ENCODE assay signal across 8 cellular contexts in the genomic region with DNA sequence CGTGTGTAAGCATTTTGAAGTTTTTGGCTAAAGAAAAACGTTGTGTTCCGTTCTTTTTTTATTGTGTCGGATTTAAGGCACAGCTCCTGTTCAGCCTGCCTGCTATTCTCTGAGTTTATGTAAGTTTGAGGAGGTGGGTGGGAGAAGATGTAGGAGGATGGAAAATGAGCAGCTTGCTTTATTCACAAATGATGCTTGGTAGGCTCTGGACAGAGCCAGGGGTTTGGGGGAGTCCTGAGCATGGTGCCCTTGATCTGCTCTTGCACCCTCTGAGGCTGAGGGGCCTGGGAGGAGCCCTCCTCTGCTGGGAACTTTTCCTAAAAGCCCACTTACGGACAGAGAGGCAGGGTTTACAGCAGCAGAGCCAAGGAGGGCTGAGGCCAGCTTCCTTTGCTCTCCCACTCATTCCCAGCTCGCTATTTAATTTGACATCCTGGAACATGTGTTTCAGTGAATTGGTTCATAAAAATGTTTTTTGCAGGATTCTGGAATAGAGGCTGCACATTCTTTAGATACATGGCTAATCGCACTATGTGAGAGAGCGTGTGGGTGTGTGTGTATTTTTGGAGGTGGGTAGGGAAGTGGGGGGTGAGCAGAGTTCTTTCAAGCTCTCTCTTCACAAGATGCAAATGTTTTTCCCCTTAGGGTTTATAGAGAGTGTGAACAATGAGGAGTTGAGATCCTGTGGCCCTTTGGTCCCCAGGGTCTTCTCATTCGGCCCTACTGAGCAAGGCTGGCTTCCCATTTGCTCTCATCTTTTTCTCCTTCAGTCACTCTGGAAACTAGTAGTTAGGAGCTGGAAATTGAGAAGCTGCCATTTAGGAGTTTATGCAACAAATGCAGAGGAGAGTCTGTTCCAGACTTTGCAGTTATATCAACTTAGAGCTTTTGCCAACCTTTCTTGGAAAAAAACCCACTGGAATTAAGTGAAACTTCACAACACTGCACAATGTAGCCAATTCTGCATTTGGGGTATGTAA. TPM values are rescaled to one million over a fixed set of nuclear protein-coding genes. Genes with fewer than 3 reads are reported as not detected.
A peak's percentile ranks its signal among the peaks of the same experiment; 100 is the strongest.
DNase-seq lines count a peak whose midpoint lies in the region; ATAC-seq lines count a peak whose summit lies in the region.

No MANE protein-coding gene starts in this region.

- peaks cover 42% of the 10 kb centered on the region for H3K36me3 Mint-ChIP-seq in stimulated activated naive CD8-positive, alpha-beta T cell treated with anti-CD3 and anti-CD28 coated beads, Interleukin-15, Interleukin-2, amounts not matched to agents 100 ng/mL and 50 ng/mL, for 24 hours (ENCODE audit: low read depth)

- no peaks in the 10 kb centered on the region for H3K9me3 Mint-ChIP-seq in stimulated activated naive CD8-positive, alpha-beta T cell treated with anti-CD3 and anti-CD28 coated beads, Interleukin-15, Interleukin-2, amounts not matched to agents 100 ng/mL and 50 ng/mL, for 24 hours

- no peaks in the 10 kb centered on the region for H3K27me3 Mint-ChIP-seq in stimulated activated naive CD8-positive, alpha-beta T cell treated with anti-CD3 and anti-CD28 coated beads, Interleukin-15, Interleukin-2, amounts not matched to agents 100 ng/mL and 50 ng/mL, for 24 hours

- peak overlapping the region; percentile 98 for H3K27ac Mint-ChIP-seq in stimulated activated naive CD8-positive, alpha-beta T cell treated with anti-CD3 and anti-CD28 coated beads, Interleukin-15, Interleukin-2, amounts not matched to agents 100 ng/mL and 50 ng/mL, for 24 hours

- peak overlapping the region; percentile 80 for H3K4me3 Mint-ChIP-seq in stimulated activated naive CD8-positive, alpha-beta T cell treated with anti-CD3 and anti-CD28 coated beads, Interleukin-15, Interleukin-2, amounts not matched to agents 100 ng/mL and 50 ng/mL, for 24 hours

- no peak for ATAC-seq in stimulated activated naive CD8-positive, alpha-beta T cell treated with anti-CD3 and anti-CD28 coated beads, Interleukin-15, Interleukin-2, amounts not matched to agents 100 U/mL and 50 U/mL, for 24 hours
- peak; percentile 71 for ATAC-seq in HG03064 (IDR thresholded peaks at IDR 0.05; ENCODE audit: low read depth, unreplicated experiment)

- H3K4me1 Mint-ChIP-seq in stimulated activated naive CD8-positive, alpha-beta T cell treated with anti-CD3 and anti-CD28 coated beads, Interleukin-15, Interleukin-2, amounts not matched to agents 100 ng/mL and 50 ng/mL, for 24 hours (ENCODE audit: low read depth), result peaks cover 98% of the 10 kb centered on the region

- no peak for DNase-seq in stimulated activated naive CD8-positive, alpha-beta T cell treated with anti-CD3 and anti-CD28 coated beads, Interleukin-15, Interleukin-2, amounts not matched to agents 100 U/mL and 50 U/mL, for 24 hours
- DNase-seq in astrocyte of the hippocampus (ENCODE audit: low read depth, low spot score) (peak; percentile 61), myocyte (ENCODE audit: low read depth) (peak; percentile 41), midbrain (lab: John Stamatoyannopoulos, UW) (no peak), NAMALWA (ENCODE audit: low spot score) (no peak), NCI-H2081 treated with DMSO at 0.1 percent for 48 hours (lab: John Stamatoyannopoulos, UW) (no peak)

RNA-seq across cellular contexts. Expression of a gene that starts 32.1 kb away (rescaled TPM):
- total RNA-seq in myocyte, result 12.1 and 13.3 TPM in 2 replicates
- 3.8 TPM for polyA plus RNA-seq in myocyte (2012)

Comparison
In these comparisons a context has a peak if more than half of its experiments do, and no peak if none do; other contexts are left out.
1. DNase-seq: peak in astrocyte of the hippocampus (single experiment) and myocyte (single experiment); none in stimulated activated naive CD8-positive, alpha-beta T cell treated with anti-CD3 and anti-CD28 coated beads, Interleukin-15, Interleukin-2, amounts not matched to agents 100 U/mL and 50 U/mL, for 24 hours (single experiment), midbrain (single experiment), NAMALWA (single experiment) and NCI-H2081 treated with DMSO at 0.1 percent for 48 hours (single experiment).